16 cellular contexts compared by ENCODE assay signal in genomic region chr9:20361220-20361619, GRCh38.
"Had no signal": no experiment of that assay in that cellular context is flagged by ENCODE, and none has a peak within 500 bp of the region (broad histone marks: within the 10 kb centered on the region; RNA-seq: fewer than 3 reads in every experiment).

No MANE protein-coding gene starts in this region.

- FAIRE-seq: astrocyte, bronchial epithelial cell had no signal

- H3K36me3 ChIP-seq: right lobe of liver had no signal

- H3K4me3 Mint-ChIP-seq: activated B cell treated with CpG ODN at 0.5 μM for 24 hours; effector memory CD8-positive, alpha-beta T cell; neural crest cell had no signal

- H3K4me1 Mint-ChIP-seq: activated B cell treated with CpG ODN at 0.5 μM for 24 hours had no signal

- H3K27me3 Mint-ChIP-seq: effector memory CD8-positive, alpha-beta T cell had no signal

- H3K9me3 Mint-ChIP-seq: activated B cell treated with CpG ODN at 0.5 μM for 24 hours; effector memory CD8-positive, alpha-beta T cell; neural crest cell had no signal

- H3K4me3 ChIP-seq: psoas muscle, right lobe of liver, smooth muscle cell, stomach, testis, upper lobe of right lung had no signal

- H3K9me3 ChIP-seq: psoas muscle, right lobe of liver, stomach, testis, upper lobe of right lung had no signal

- H3K27ac Mint-ChIP-seq: activated B cell treated with CpG ODN at 0.5 μM for 24 hours had no signal

- H3K27ac ChIP-seq: foreskin keratinocyte, psoas muscle, right lobe of liver, stomach, testis, upper lobe of right lung had no signal

- DNase-seq: activated B cell treated with CpG ODN at 0.5 μM for 24 hours; activated CD8-positive, alpha-beta memory T cell treated with anti-CD3 and anti-CD28 coated beads, Interleukin-2, amount 50 U/mL, for 4 hours; dermis blood vessel endothelial cell; effector memory CD8-positive, alpha-beta T cell; foreskin keratinocyte; mesendoderm; psoas muscle; right lobe of liver; stomach; testis; upper lobe of right lung had no signal

- ATAC-seq: effector memory CD8-positive, alpha-beta T cell; foreskin keratinocyte; psoas muscle; right lobe of liver; SK-N-SH treated with all-trans-retinoic acid at 6 μM for 48 hours; upper lobe of right lung had no signal

- H3K27me3 ChIP-seq: foreskin keratinocyte, right lobe of liver, stomach, testis, upper lobe of right lung had no signal
